Comparison of ENCODE assay signal across 10 cellular contexts in the genomic region with DNA sequence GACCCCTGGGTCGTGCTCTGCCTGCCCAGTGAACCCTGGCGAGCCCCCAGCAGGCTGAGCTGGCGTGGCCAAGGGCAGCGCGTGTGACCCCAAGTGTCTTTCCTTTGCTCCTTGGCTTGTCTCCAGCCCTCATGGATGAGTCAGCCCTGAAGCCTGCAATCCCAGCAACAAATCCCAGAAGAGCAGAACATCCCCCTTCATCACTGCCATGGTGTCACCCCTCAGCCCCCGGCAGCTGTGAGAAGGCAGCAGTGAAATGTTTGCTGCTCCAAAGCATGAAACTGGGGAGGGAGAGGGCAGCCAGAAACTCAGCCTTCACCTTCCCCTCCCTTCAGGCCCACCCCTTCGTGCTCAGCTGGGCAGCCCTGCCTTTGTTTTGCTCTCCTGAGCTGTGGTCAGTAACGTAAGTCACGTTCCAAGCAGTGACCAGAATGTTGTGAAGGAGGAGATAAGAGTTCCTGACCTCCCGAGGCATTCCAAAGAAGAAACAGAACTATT. TPM values are rescaled to one million over a fixed set of nuclear protein-coding genes. Genes with fewer than 3 reads are reported as not detected.
A peak's percentile ranks its signal among the peaks of the same experiment; 100 is the strongest.
DNase-seq lines count a peak whose midpoint lies in the region; ATAC-seq, FAIRE-seq and TF ChIP-seq lines count a peak whose summit lies in the region.
"Had no signal": no experiment of that assay in that cellular context is flagged by ENCODE, and none has a peak within 500 bp of the region (broad histone marks: within the 10 kb centered on the region; RNA-seq: fewer than 3 reads in every experiment).

No MANE protein-coding gene starts in this region.

- in situ Hi-C loops in mammary epithelial cell (cut with MboI; ENCODE audit: low sequenced_read_pairs in 2 of 2): no loop called here

- ATAC-seq in left lung (peak; percentile 63), upper lobe of left lung (ENCODE audit: low FRiP score in 2 of 2) (peak; percentile 70 to 82), HG02885 (IDR thresholded peaks at IDR 0.05; ENCODE audit: poor library complexity, unreplicated experiment) (no peak), HG03025 (IDR thresholded peaks at IDR 0.05; ENCODE audit: low FRiP score, unreplicated experiment) (no peak), GM21786 (IDR thresholded peaks at IDR 0.05; ENCODE audit: unreplicated experiment) (no peak)
- ATAC-seq: activated T-cell treated with anti-CD3 and anti-CD28 coated beads, Interleukin-2, amount 50 U/mL, for 4 hours had no signal

- dilution Hi-C loops in mammary epithelial cell (cut with HindIII; ENCODE audit: low sequenced_read_pairs): no loop called here

- no peaks in the 10 kb centered on the region for H3K27me3 ChIP-seq in mammary epithelial cell (ENCODE audit: insufficient read depth, low read length)
- peaks cover 0 to 7% of the 10 kb centered on the region in 2 donors for H3K27me3 ChIP-seq in left lung
- no peaks in the 10 kb centered on the region for H3K27me3 ChIP-seq in upper lobe of left lung

- no peaks in the 10 kb centered on the region for H3K79me2 ChIP-seq in mammary epithelial cell (ENCODE audit: insufficient read depth, low read length)

- peak; percentile 87 for FAIRE-seq in HTR-8/SVneo (lab: Jason Lieb, UNC)

- no peak overlapping the region for H3K9ac ChIP-seq in mammary epithelial cell (ENCODE audit: insufficient read depth, low read length)

- no peak for TF ChIP-seq CTCF in mammary epithelial cell (conservative IDR thresholded peaks at IDR 0.05 in 1 of 2, IDR thresholded peaks at IDR 0.05 in 1 of 2; ENCODE audit: extremely low read depth in 1 of 2, insufficient read depth in 1 of 2, low read depth in 1 of 2, low read length in 2 of 2)
- no peak for TF ChIP-seq CTCF in left lung (IDR thresholded peaks at IDR 0.05)
- TF ChIP-seq CTCF in upper lobe of left lung (IDR thresholded peaks at IDR 0.05): no peak

- no peaks in the 10 kb centered on the region for H3K36me3 ChIP-seq in mammary epithelial cell (ENCODE audit: insufficient read depth, low read length)
- H3K36me3 ChIP-seq in left lung: peaks cover 0 to 4% of the 10 kb centered on the region in 2 donors
- peaks cover 0 to 9% (median 5%) of the 10 kb centered on the region in 4 donors for H3K36me3 ChIP-seq in upper lobe of left lung

- CTCF ChIA-PET in mammary epithelial cell (lab: Charles Lee; ENCODE audit: low non-redundant PET): no interaction called here

- no peak overlapping the region for H2AFZ ChIP-seq in mammary epithelial cell (ENCODE audit: low read depth, low read length)

- H3K4me1 ChIP-seq in mammary epithelial cell (ENCODE audit: insufficient read depth, low read length): peaks cover 9% of the 10 kb centered on the region
- peaks cover 2 to 6% of the 10 kb centered on the region in 2 donors for H3K4me1 ChIP-seq in left lung
- H3K4me1 ChIP-seq in upper lobe of left lung: peaks cover 3 to 28% (median 8%) of the 10 kb centered on the region in 4 donors

- H3K9me3 ChIP-seq in mammary epithelial cell (replicated peaks; ENCODE audit: insufficient read depth, low read length) (no peaks in the 10 kb centered on the region), left lung (no peaks in the 10 kb centered on the region), upper lobe of left lung (no peaks in the 10 kb centered on the region)

- H4K20me1 ChIP-seq in mammary epithelial cell (ENCODE audit: insufficient read depth, low read length): no peaks in the 10 kb centered on the region

- H3K4me3 ChIP-seq in mammary epithelial cell (replicated peaks in 1 of 3; ENCODE audit: insufficient read depth in 1 of 3, low read depth in 2 of 3, low read length in 3 of 3) (no peak overlapping the region), left lung (no peak overlapping the region), upper lobe of left lung (no peak overlapping the region)

- DNase-seq in HTR-8/SVneo (ENCODE audit: insufficient read length, low spot score) (peak; percentile 96), mammary epithelial cell (peak; percentile 33), left lung (peak in 1 of 2 donors; percentile 56), upper lobe of left lung (peak in 1 of 2 donors; percentile 81), NCI-H2107 treated with DMSO at 0.1 percent for 48 hours (lab: John Stamatoyannopoulos, UW; ENCODE audit: unreplicated experiment) (no peak)
- DNase-seq: activated T-cell treated with anti-CD3 and anti-CD28 coated beads, Interleukin-2, amount 50 U/mL, for 4 hours; NCI-H2081 treated with DMSO at 0.1 percent for 48 hours had no signal

- H3K27ac ChIP-seq in mammary epithelial cell (ENCODE audit: insufficient read depth, low read depth, low read length) (no peak overlapping the region), left lung (peak overlapping the region; percentile 24 to 62), upper lobe of left lung (peak overlapping the region; percentile 23 to 66 (median 60))

- H3K4me2 ChIP-seq in mammary epithelial cell (ENCODE audit: insufficient read depth, low read depth, low read length): no peak overlapping the region

- TF ChIP-seq POLR2A in upper lobe of left lung (IDR thresholded peaks at IDR 0.05): no peak

- intact Hi-C loops in mammary epithelial cell (cut with micrococcal nuclease): no loop called here
- intact Hi-C loops in left lung (cut with DNase I): no loop called here

- TF ChIP-seq EP300 in upper lobe of left lung (IDR thresholded peaks at IDR 0.05): peak in 1 of 4 donors; percentile 43

- 65% methylated on average over 7 of the region's 10 CpGs for WGBS in mammary epithelial cell (ENCODE audit: low coverage, missing lambda C conversion rate)
- 26 to 52% methylated on average over 5 to 10 of the region's 10 CpGs for WGBS in upper lobe of left lung, 2 donors

- no TSS peak for BruUV-seq in mammary epithelial cell (replicated peaks; lab: Mats Ljungman, UMichigan)

RNA-seq across cellular contexts. Expression of a gene that starts 29.8 kb away (rescaled TPM):
- total RNA-seq in mammary epithelial cell (10 to 100 TPM in 1 of 2 donors, 1 to 10 TPM in 1; 2.4 to 16.5 TPM), left lung (10 to 100 TPM; 11.8 to 13.5 TPM), upper lobe of left lung (10 to 100 TPM in 2 of 6 donors, 1 to 10 TPM in 4; 2.5 to 23.0 (median 7.2) TPM)
- polyA plus RNA-seq in mammary epithelial cell: 0.79 TPM
- 1.1 TPM for polyA minus RNA-seq in mammary epithelial cell
- total RNA-seq: activated T-cell treated with anti-CD3 and anti-CD28 coated beads, Interleukin-2, amount 50 U/mL, for 4 hours had no signal

RNA-seq across cellular contexts. Expression of a gene that starts 49.8 kb away (rescaled TPM):
- total RNA-seq in mammary epithelial cell (under 1 TPM in 1 of 2 donors, not detected in 1; 0.17 TPM), left lung (10 to 100 TPM in 1 of 2 donors, 1 to 10 TPM in 1; 1.2 to 48.5 TPM), upper lobe of left lung (10 to 100 TPM; 13.0 to 52.3 (median 21.5) TPM)
- polyA plus RNA-seq in mammary epithelial cell: not detected
- polyA minus RNA-seq in mammary epithelial cell: not detected

Comparison
In these comparisons a context has a peak if more than half of its experiments do, and no peak if none do; other contexts are left out.
1. ATAC-seq: peak in left lung (single experiment) and upper lobe of left lung (2 of 2); none in HG02885 (single experiment), HG03025 (single experiment) and GM21786 (single experiment).